ENCODE assay signal across 8 cellular contexts in genomic region chr20:48827880-48828733, GRCh38. TPM values are rescaled to one million over a fixed set of nuclear protein-coding genes. Genes with fewer than 3 reads are reported as not detected.
DNase-seq lines count a peak whose midpoint lies in the region; ATAC-seq, FAIRE-seq and TF ChIP-seq lines count a peak whose summit lies in the region.

TSS of gene PREX1 (minus strand) at chr20:48827999. CDS start at chr20:48827860, 139 bp downstream.

- H3K9me2 ChIP-seq in Loucy (replicated peaks; ENCODE audit: low read depth, low read length): no peaks in the 10 kb centered on the region

- POLR2A ChIA-PET in K562 (lab: Yijun Ruan, JAX): interaction anchor here (1.3 to 1.5 kb wide), 3 partner anchors 14 to 25 kb away, joined by 3 read pairs; no protein-coding TSS in a partner anchor

- TF ChIP-seq RAD21 in K562 (CRISPR knock-in tag; conservative IDR thresholded peaks at IDR 0.05 in 1 of 2, IDR thresholded peaks at IDR 0.05 in 1 of 2): no peak

- no peak for FAIRE-seq in K562 (lab: Jason Lieb, UNC)

- H3F3A ChIP-seq in Loucy (ENCODE audit: low read depth): no peaks in the 10 kb centered on the region

- H3K4me3 ChIP-seq in Loucy (ENCODE audit: low read length, poor library complexity, severe bottlenecking): peak within 1 kb of the TSS; percentile 94
- H3K4me3 ChIP-seq in K562: peak within 1 kb of the TSS; percentile 57
- H3K4me3 ChIP-seq in iPS-18c (ENCODE audit: insufficient read depth, low read depth, low read length): peak within 1 kb of the TSS; percentile 71
- H3K4me3 ChIP-seq in skeletal muscle tissue (ENCODE audit: low read length in 3 of 3): peak within 1 kb of the TSS; percentile 65 to 78 (median 69)

- BruUV-seq in K562 (replicated peaks; lab: Mats Ljungman, UMichigan): no TSS peak

- WGBS in K562 (ENCODE audit: insufficient coverage, low coverage, missing lambda C conversion rate): 1% methylated on average over 39 of the region's 122 CpGs

- CTCF ChIA-PET in K562 (lab: Yijun Ruan, JAX; ENCODE audit: low intra/inter-chr PET ratio): interaction anchor here (0.6 kb wide), 1 partner anchor 208 kb away, joined by 3 read pairs; no protein-coding TSS in a partner anchor

- peaks cover 37% of the 10 kb centered on the region for H3K4me1 ChIP-seq in Loucy (ENCODE audit: insufficient read depth, low read length, poor library complexity, severe bottlenecking)
- H3K4me1 ChIP-seq in K562 (replicated peaks in 1 of 2; ENCODE audit: control insufficient read depth in 2 of 2, insufficient read depth in 2 of 2, low read length in 2 of 2): peaks cover 28 to 32% of the 10 kb centered on the region in 2 experiments
- peaks cover 10 to 29% (median 15%) of the 10 kb centered on the region in 3 donors for H3K4me1 ChIP-seq in skeletal muscle tissue (ENCODE audit: control insufficient read depth in 3 of 3, insufficient read depth in 3 of 3, low read length in 3 of 3)

- TF ChIP-seq EP300 in K562 (IDR thresholded peaks at IDR 0.05; ENCODE audit: low read length): no peak

- H3K4me2 ChIP-seq in Loucy (ENCODE audit: low read depth, low read length, poor library complexity, severe bottlenecking) (peak within 1 kb of the TSS; percentile 65), K562 (ENCODE audit: insufficient read depth, low read length) (peak within 1 kb of the TSS; percentile 72)

- no peaks in the 10 kb centered on the region for H3K9me1 ChIP-seq in K562 (ENCODE audit: control insufficient read depth, insufficient read depth, low read length)

- H3K27me3 ChIP-seq in Loucy (ENCODE audit: insufficient read depth, low read length, poor library complexity, severe bottlenecking) (no peaks in the 10 kb centered on the region), K562 (ENCODE audit: control insufficient read depth in 2 of 2, insufficient read depth in 2 of 2, low read length in 2 of 2) (no peaks in the 10 kb centered on the region), skeletal muscle tissue (ENCODE audit: control insufficient read depth in 3 of 3, insufficient read depth in 3 of 3, low read length in 3 of 3) (peaks cover 0 to 3% (median 0%) of the 10 kb centered on the region in 3 donors)

- intact Hi-C loops in K562 (cut with micrococcal nuclease): no loop called here

- TF ChIP-seq CTCF in Loucy (conservative IDR thresholded peaks at IDR 0.05; ENCODE audit: low read length): no peak
- TF ChIP-seq CTCF in K562 (IDR thresholded peaks at IDR 0.05 in 2 of 3, conservative IDR thresholded peaks at IDR 0.05 in 1 of 3; ENCODE audit: insufficient read depth in 2 of 3, low read depth in 1 of 3, low read length in 3 of 3): no peak; a peak in 1 of 6 replicates

- H3K27ac ChIP-seq in K562 (ENCODE audit: extremely low read depth, low read depth, low read length) (peak within 1 kb of the TSS; percentile 69), skeletal muscle tissue (ENCODE audit: low read depth, low read length) (peak within 1 kb of the TSS; percentile 66)

- H3K79me2 ChIP-seq in Loucy (ENCODE audit: insufficient read depth, low read length) (peaks cover 44% of the 10 kb centered on the region), K562 (ENCODE audit: control insufficient read depth, insufficient read depth, low read length) (no peaks in the 10 kb centered on the region)

- H4K20me1 ChIP-seq in Loucy (ENCODE audit: insufficient read depth, low read length, poor library complexity, severe bottlenecking) (peaks cover 10% of the 10 kb centered on the region), K562 (replicated peaks; ENCODE audit: control insufficient read depth, insufficient read depth, low read length) (0 out of 2 replicates have a peak, but pooled peaks cover 4% of the 10 kb centered on the region)

- peak within 1 kb of the TSS; percentile 87 for H2AFZ ChIP-seq in Loucy (ENCODE audit: low read length)
- peak within 1 kb of the TSS; percentile 87 for H2AFZ ChIP-seq in K562 (ENCODE audit: low read depth, low read length)

- H3K36me3 ChIP-seq in Loucy (ENCODE audit: insufficient read depth, low read length) (no peaks in the 10 kb centered on the region), K562 (ENCODE audit: control insufficient read depth, insufficient read depth, low read length) (no peaks in the 10 kb centered on the region), skeletal muscle tissue (ENCODE audit: control insufficient read depth in 3 of 3, insufficient read depth in 3 of 3, low read length in 3 of 3) (no peaks in the 10 kb centered on the region)

- no peaks in the 10 kb centered on the region for H3K9me3 ChIP-seq in Loucy (ENCODE audit: insufficient read depth, low read depth, low read length)
- no peaks in the 10 kb centered on the region for H3K9me3 ChIP-seq in K562 (replicated peaks; ENCODE audit: control insufficient read depth, insufficient read depth, low read depth, low read length)
- H3K9me3 ChIP-seq in iPS-18c (ENCODE audit: control insufficient read depth, insufficient read depth, low read length): peaks cover 2% of the 10 kb centered on the region
- H3K9me3 ChIP-seq in skeletal muscle tissue (ENCODE audit: control insufficient read depth in 3 of 3, low read length in 3 of 3): no peaks in the 10 kb centered on the region

- peak; percentile 31 for ATAC-seq in GM21786 (IDR thresholded peaks at IDR 0.05; ENCODE audit: unreplicated experiment)
- ATAC-seq in K562: peak; percentile 88

- peak; percentile 70 for TF ChIP-seq POLR2A in K562 (conservative IDR thresholded peaks at IDR 0.05)

- in situ Hi-C loops in K562 (cut with MboI): no loop called here

- peak; percentile 65 for DNase-seq in EH (ENCODE audit: low read depth)
- peak; percentile 90 for DNase-seq in UCSD-AML1 (lab: John Stamatoyannopoulos, UW; ENCODE audit: unreplicated experiment)
- peak; percentile 85 to 98 (median 94) for DNase-seq in K562 (ENCODE audit: extremely low read depth in 1 of 4, low spot score in 3 of 4)
- no peak for DNase-seq in COLO668 (lab: John Stamatoyannopoulos, UW; ENCODE audit: unreplicated experiment)

- H3K9ac ChIP-seq in Loucy (ENCODE audit: low read depth, low read length, poor library complexity, severe bottlenecking) (peak within 1 kb of the TSS; percentile 84), K562 (ENCODE audit: insufficient read depth in 1 of 2, low read depth in 2 of 2, low read length in 2 of 2) (peak within 1 kb of the TSS; percentile 73 to 92), skeletal muscle tissue (ENCODE audit: low read depth in 1 of 3, low read length in 3 of 3) (peak within 1 kb of the TSS; percentile 74 to 90 (median 79))

TF ChIP-seq in K562, 482 proteins besides CTCF, POLR2A, EP300 and RAD21 (continues in another document):
- TF ChIP-seq ZNF740 (CRISPR knock-in tag; IDR thresholded peaks at IDR 0.05) (peak; percentile 95), ZNF740 (tag; IDR thresholded peaks at IDR 0.05) (peak in 1 of 2 experiments; percentile 70; a peak in 2 of 4 replicates), ZBTB26 (CRISPR knock-in tag; IDR thresholded peaks at IDR 0.05) (no peak)

RNA-seq across cellular contexts. Expression of gene PREX1, which starts in this region (rescaled TPM):
- 7.3 and 17.0 TPM in 2 replicates for total RNA-seq in K562 (2011; cell fraction: chromatin; rRNA removed; ENCODE audit: low replicate concordance)
- total RNA-seq in K562 (2011; cell fraction: nucleolus; rRNA removed): 5.9 and 8.0 TPM in 2 replicates
- total RNA-seq in K562 (2011; cell fraction: nucleoplasm; rRNA removed): 7.9 and 9.6 TPM in 2 replicates
- total RNA-seq in K562 (2014; rRNA removed) (5.4 and 9.3 TPM in 2 replicates), K562 (2014; rRNA removed; fragmentation: Illumina TruSeq; extraction: Trizol) (3.3 and 5.1 TPM in 2 replicates), K562 (2015; rRNA removed; fragmentation: Illumina TruSeq; extraction: Trizol) (4.7 and 4.8 TPM in 2 replicates), K562 (2021) (9.0 and 10.4 TPM in 2 replicates), skeletal muscle tissue (20.4 TPM)
- polyA plus RNA-seq in K562 (2011; rRNA removed) (1.8 and 4.9 TPM in 2 replicates), K562 (2014; fragmentation: Illumina TruSeq; extraction: Trizol) (5.5 and 6.1 TPM in 2 replicates), K562 (2014; fragmentation: Nextera tagmentation; extraction: Ambion mirVana) (1 to 10 TPM in 1 of 2 experiments, under 1 TPM in 1; 0.37 to 1.6 TPM), K562 (2014; rRNA removed) (4.2 and 4.4 TPM in 2 replicates)
- polyA plus RNA-seq in K562 (2011; cell fraction: cytosol; rRNA removed): 2.5 and 2.6 TPM in 2 replicates
- 5.3 and 7.3 TPM in 2 replicates for polyA plus RNA-seq in K562 (2011; cell fraction: nucleus; rRNA removed)
- polyA plus RNA-seq in K562 (2012): 5.7 and 10.6 TPM in 2 replicates
- 3.3 and 4.7 TPM in 2 replicates for polyA minus RNA-seq in K562 (2011; rRNA and poly(A)+ RNA removed)
- polyA minus RNA-seq in K562 (2011; cell fraction: cytosol; rRNA and poly(A)+ RNA removed): 1.6 and 4.8 TPM in 2 replicates
- 2.7 and 8.8 TPM in 2 replicates for polyA minus RNA-seq in K562 (2011; cell fraction: nucleus; rRNA and poly(A)+ RNA removed)
